ENCODE assay signal across 2 cellular contexts in genomic region chr19:28594737-28595136, GRCh38.
TF ChIP-seq lines count a peak whose summit lies in the region.

No MANE protein-coding gene starts in this region.

TF ChIP-seq in HEK293, 187 proteins besides CTCF, POLR2A, EP300 and RAD21 (continued from another document):
- TF ChIP-seq ZNF398 (tag by site-specific recombination; IDR thresholded peaks at IDR 0.05) (no peak), ZNF548 (tag by site-specific recombination; IDR thresholded peaks at IDR 0.05) (no peak), ZNF223 (tag by site-specific recombination; IDR thresholded peaks at IDR 0.05) (no peak), ZNF747 (tag by site-specific recombination; IDR thresholded peaks at IDR 0.05) (no peak), ZBTB6 (tag by site-specific recombination; IDR thresholded peaks at IDR 0.05) (no peak), ZFP41 (tag by site-specific recombination; IDR thresholded peaks at IDR 0.05; ENCODE audit: borderline replicate concordance) (no peak), ZNF426 (tag by site-specific recombination; IDR thresholded peaks at IDR 0.05) (no peak), ZNF148 (tag by site-specific recombination; IDR thresholded peaks at IDR 0.05; ENCODE audit: borderline replicate concordance) (no peak), BCL6B (tag by site-specific recombination; IDR thresholded peaks at IDR 0.05) (no peak), ZNF416 (tag by site-specific recombination; IDR thresholded peaks at IDR 0.05) (no peak), ZNF341 (tag by site-specific recombination; IDR thresholded peaks at IDR 0.05; ENCODE audit: low read depth) (no peak), ZNF19 (tag by site-specific recombination; IDR thresholded peaks at IDR 0.05; ENCODE audit: low read depth) (no peak), REPIN1 (tag by site-specific recombination; IDR thresholded peaks at IDR 0.05; ENCODE audit: low read depth) (no peak)

TF ChIP-seq in K562, 482 proteins besides CTCF, POLR2A, EP300 and RAD21 (continued from another document):
- TF ChIP-seq PREB (CRISPR knock-in tag; IDR thresholded peaks at IDR 0.05) (no peak), MAFF (IDR thresholded peaks at IDR 0.05; ENCODE audit: low read length) (0 out of 2 replicates have a peak, but pooled peaks have one; percentile 3), HMG20B (CRISPR knock-in tag; IDR thresholded peaks at IDR 0.05) (no peak), MED1 (CRISPR knock-in tag; IDR thresholded peaks at IDR 0.05; ENCODE audit: borderline replicate concordance) (no peak), SRSF7 (optimal IDR thresholded peaks at IDR 0.05; ENCODE audit: low read depth, low read length) (no peak), OTX1 (CRISPR knock-in tag; IDR thresholded peaks at IDR 0.05) (no peak), CHD1 (IDR thresholded peaks at IDR 0.05; ENCODE audit: low read length) (no peak), EWSR1 (IDR thresholded peaks at IDR 0.05; ENCODE audit: borderline replicate concordance, low read depth, partially characterized antibody) (no peak), POLR2G (IDR thresholded peaks at IDR 0.05; ENCODE audit: low read depth, low read length) (no peak), ZNF232 (CRISPR knock-in tag; IDR thresholded peaks at IDR 0.05) (no peak), BHLHE40 (IDR thresholded peaks at IDR 0.05; ENCODE audit: low read length) (no peak), ZBTB26 (CRISPR knock-in tag; IDR thresholded peaks at IDR 0.05) (no peak), SRF (CRISPR knock-in tag; IDR thresholded peaks at IDR 0.05) (no peak), CEBPB (tag; IDR thresholded peaks at IDR 0.05) (no peak), GATAD2A (IDR thresholded peaks at IDR 0.05) (no peak), RBM15 (IDR thresholded peaks at IDR 0.05; ENCODE audit: insufficient read depth, low read length) (no peak), HIVEP1 (CRISPR knock-in tag; IDR thresholded peaks at IDR 0.05) (no peak), ZNF41 (CRISPR knock-in tag; conservative IDR thresholded peaks at IDR 0.05) (no peak), ZNF316 (IDR thresholded peaks at IDR 0.05) (peak; percentile 58), NONO (IDR thresholded peaks at IDR 0.05; ENCODE audit: low read depth in 2 of 2, low read length in 1 of 2) (no peak), NFE2 (IDR thresholded peaks at IDR 0.05; ENCODE audit: low read depth) (peak; percentile 33; the same call in 1 of the 2 replicates), NFYB (IDR thresholded peaks at IDR 0.05; ENCODE audit: extremely low read depth, insufficient read length) (no peak), ZNF12 (CRISPR knock-in tag; IDR thresholded peaks at IDR 0.05) (no peak), CUX1 (CRISPR knock-in tag; IDR thresholded peaks at IDR 0.05) (no peak), USF2 (CRISPR knock-in tag; IDR thresholded peaks at IDR 0.05) (no peak), EP400 (IDR thresholded peaks at IDR 0.05) (0 out of 2 replicates have a peak, but pooled peaks have one; percentile 13)
